8 cellular contexts compared by ENCODE assay signal in genomic region chr12:79689477-79690155, GRCh38. TPM values are rescaled to one million over a fixed set of nuclear protein-coding genes. Genes with fewer than 3 reads are reported as not detected.
DNase-seq lines count a peak whose midpoint lies in the region; ATAC-seq and TF ChIP-seq lines count a peak whose summit lies in the region.

No MANE protein-coding gene starts in this region.

- H3K9me3 Mint-ChIP-seq in Calu3 (ENCODE audit: low read depth, unreplicated experiment): no peaks in the 10 kb centered on the region
- H3K9me3 Mint-ChIP-seq in central memory CD8-positive, alpha-beta T cell: no peaks in the 10 kb centered on the region
- no peaks in the 10 kb centered on the region for H3K9me3 Mint-ChIP-seq in stimulated activated effector memory CD8-positive, alpha-beta T cell treated with anti-CD3 and anti-CD28 coated beads, Interleukin-12 subunit alpha, Interleukin-12 subunit beta, amount 100 ng/mL, for 72 hours

- peak overlapping the region; percentile 75 for H3K4me3 Mint-ChIP-seq in Calu3 (ENCODE audit: low read depth, unreplicated experiment)
- peak overlapping the region; percentile 72 for H3K4me3 Mint-ChIP-seq in central memory CD8-positive, alpha-beta T cell
- H3K4me3 Mint-ChIP-seq in stimulated activated effector memory CD8-positive, alpha-beta T cell treated with anti-CD3 and anti-CD28 coated beads, Interleukin-12 subunit alpha, Interleukin-12 subunit beta, amount 100 ng/mL, for 72 hours: peak overlapping the region; percentile 75

- no peaks in the 10 kb centered on the region for H3K36me3 ChIP-seq in Peyer's patch

- H3K4me1 Mint-ChIP-seq in Calu3 (ENCODE audit: low read depth, unreplicated experiment): peaks cover 38% of the 10 kb centered on the region
- H3K4me1 Mint-ChIP-seq in central memory CD8-positive, alpha-beta T cell: peaks cover 28% of the 10 kb centered on the region
- no peaks in the 10 kb centered on the region for H3K4me1 Mint-ChIP-seq in stimulated activated effector memory CD8-positive, alpha-beta T cell treated with anti-CD3 and anti-CD28 coated beads, Interleukin-12 subunit alpha, Interleukin-12 subunit beta, amount 100 ng/mL, for 72 hours

- ATAC-seq in GM19023 (IDR thresholded peaks at IDR 0.05; ENCODE audit: unreplicated experiment) (peak; percentile 26), HG03097 (IDR thresholded peaks at IDR 0.05; ENCODE audit: low FRiP score, unreplicated experiment) (peak; percentile 25), left colon (peak; percentile 10)
- peak; percentile 31 for ATAC-seq in central memory CD8-positive, alpha-beta T cell (replicated peaks; ENCODE audit: extremely low read depth, poor library complexity, severe bottlenecking)
- ATAC-seq in stimulated activated effector memory CD8-positive, alpha-beta T cell treated with anti-CD3 and anti-CD28 coated beads, Interleukin-12 subunit alpha, Interleukin-12 subunit beta, amount 100 ng/mL, for 72 hours: peak; percentile 30

- H3K27me3 Mint-ChIP-seq in Calu3 (ENCODE audit: unreplicated experiment): no peaks in the 10 kb centered on the region
- peaks cover 81% of the 10 kb centered on the region for H3K27me3 Mint-ChIP-seq in central memory CD8-positive, alpha-beta T cell

- H3K36me3 Mint-ChIP-seq in Calu3 (ENCODE audit: insufficient read depth, unreplicated experiment): peaks cover 70% of the 10 kb centered on the region
- H3K36me3 Mint-ChIP-seq in central memory CD8-positive, alpha-beta T cell (ENCODE audit: insufficient read depth): no peaks in the 10 kb centered on the region
- H3K36me3 Mint-ChIP-seq in stimulated activated effector memory CD8-positive, alpha-beta T cell treated with anti-CD3 and anti-CD28 coated beads, Interleukin-12 subunit alpha, Interleukin-12 subunit beta, amount 100 ng/mL, for 72 hours: no peaks in the 10 kb centered on the region

- peaks cover 0 to 19% (median 0%) of the 10 kb centered on the region in 4 donors for H3K4me1 ChIP-seq in Peyer's patch

- intact Hi-C loops in Calu3 (cut with micrococcal nuclease; ENCODE audit: unreplicated experiment): loop anchor here (2.0 kb wide), 1 partner anchor 129 kb away; no protein-coding TSS in a partner anchor
- intact Hi-C loops in left colon (cut with DNase I, micrococcal nuclease): no loop called here

- CTCF ChIA-PET in Calu3 (lab: Charles Lee): interaction anchor here (0.6 to 0.8 kb wide), 3 partner anchors 12 to 169 kb away, joined by 3 to 10 read pairs (median 9); no protein-coding TSS in a partner anchor

- no peaks in the 10 kb centered on the region for H3K9me3 ChIP-seq in Peyer's patch

- H3K4me3 ChIP-seq in Peyer's patch: peak overlapping the region; percentile 77 to 91 (median 83)

- TF ChIP-seq POLR2A in Peyer's patch (IDR thresholded peaks at IDR 0.05): no peak

- DNase-seq in Calu3: peak; percentile 43
- peak; percentile 44 to 71 (median 55) for DNase-seq in Peyer's patch
- DNase-seq in central memory CD8-positive, alpha-beta T cell (ENCODE audit: low spot score in 2 of 2): no peak
- peak; percentile 52 to 68 for DNase-seq in left colon
- peak in 1 of 2 donors; percentile 9 for DNase-seq in stimulated activated effector memory CD8-positive, alpha-beta T cell treated with anti-CD3 and anti-CD28 coated beads, Interleukin-12 subunit alpha, Interleukin-12 subunit beta, amount 100 ng/mL, for 72 hours (ENCODE audit: low spot score in 2 of 2)
- no peak for DNase-seq in SHP77 treated with DMSO at 0.1 percent for 48 hours (lab: John Stamatoyannopoulos, UW)

- BruUV-seq in Calu3 (replicated peaks; lab: Mats Ljungman, UMichigan): no TSS peak

- no peaks in the 10 kb centered on the region for H3K27me3 ChIP-seq in Peyer's patch

- H3K27ac ChIP-seq in Peyer's patch: peak overlapping the region; percentile 86 to 92 (median 90)

- H3K27ac Mint-ChIP-seq in Calu3 (ENCODE audit: unreplicated experiment): peak overlapping the region; percentile 93
- H3K27ac Mint-ChIP-seq in central memory CD8-positive, alpha-beta T cell (ENCODE audit: low read depth): no peak overlapping the region
- H3K27ac Mint-ChIP-seq in stimulated activated effector memory CD8-positive, alpha-beta T cell treated with anti-CD3 and anti-CD28 coated beads, Interleukin-12 subunit alpha, Interleukin-12 subunit beta, amount 100 ng/mL, for 72 hours: no peak overlapping the region

- TF ChIP-seq CTCF in Calu3 (IDR thresholded peaks at IDR 0.05; ENCODE audit: unreplicated experiment) (no peak), Peyer's patch (IDR thresholded peaks at IDR 0.05) (no peak)

RNA-seq across cellular contexts. Expression of gene PAWR, which starts 1.1 kb away (rescaled TPM):
- total RNA-seq in Calu3 (2022) (172 and 204 TPM in 2 replicates), Peyer's patch (100 to 1,000 TPM in 1 of 4 donors, 10 to 100 TPM in 3; 86.7 to 174 (median 95.8) TPM), left colon (100 to 1,000 TPM; 146 to 151 TPM)

Comparison
In these comparisons a context has a peak if more than half of its experiments do, and no peak if none do; other contexts are left out.
1. DNase-seq: peak in Calu3 (single experiment), Peyer's patch (3 of 3) and left colon (2 of 2); none in central memory CD8-positive, alpha-beta T cell (0 of 2) and SHP77 treated with DMSO at 0.1 percent for 48 hours (single experiment).
2. Peak in every context shown above with its lines, with median percentiles within 50 percentile points of each other: H3K4me3 Mint-ChIP-seq and ATAC-seq.